ENCODE assay signal across 1 cellular context in the genomic region with DNA sequence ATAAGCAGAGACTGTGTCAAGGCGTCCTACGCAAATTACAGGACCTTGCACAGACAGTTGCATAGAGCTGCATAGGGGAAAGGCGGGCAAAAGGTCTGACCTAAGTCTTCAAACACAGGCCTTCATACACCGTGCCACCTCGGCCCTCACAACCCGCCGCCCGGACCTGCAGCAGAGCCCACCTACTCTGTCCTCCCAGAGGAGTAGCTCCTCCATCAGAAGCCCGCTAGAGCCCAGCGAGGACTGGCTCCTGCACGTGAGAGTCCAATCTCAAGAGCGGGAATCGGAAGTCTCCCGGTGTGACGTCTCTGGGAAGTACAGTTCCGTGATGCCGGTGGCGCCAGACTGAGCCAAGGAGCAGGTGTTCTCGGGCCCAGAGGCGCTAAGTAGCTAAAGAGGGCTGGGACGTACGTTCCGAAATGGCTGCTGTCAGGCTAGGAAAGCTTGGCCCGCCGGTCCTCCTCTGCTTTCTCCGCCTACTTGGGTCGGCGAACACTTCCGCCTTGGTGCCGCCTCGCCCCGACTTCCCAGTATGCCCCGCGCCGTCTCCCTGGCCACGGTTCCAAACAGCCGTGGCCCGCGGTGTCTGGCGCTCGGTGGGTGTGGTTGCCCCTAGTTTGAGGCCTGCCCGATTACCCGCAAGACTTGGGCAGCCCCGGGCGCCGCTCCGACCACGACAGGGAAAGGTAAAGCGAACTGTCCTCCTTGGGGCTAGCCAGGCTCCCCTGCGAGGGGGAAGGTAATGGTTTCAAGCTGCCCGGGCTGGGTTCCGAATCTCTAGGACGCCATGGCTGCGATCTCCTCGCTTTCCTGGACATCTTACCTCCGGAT.
A peak's percentile ranks its signal among the peaks of the same experiment; 100 is the strongest.
TF ChIP-seq lines count a peak whose summit lies in the region.

Gene ASTE1 (minus strand): TSS at position 505 of the 831 bp plus-strand sequence. CDS start 1,519 bp downstream, outside the sequence.
A gene with protein sequence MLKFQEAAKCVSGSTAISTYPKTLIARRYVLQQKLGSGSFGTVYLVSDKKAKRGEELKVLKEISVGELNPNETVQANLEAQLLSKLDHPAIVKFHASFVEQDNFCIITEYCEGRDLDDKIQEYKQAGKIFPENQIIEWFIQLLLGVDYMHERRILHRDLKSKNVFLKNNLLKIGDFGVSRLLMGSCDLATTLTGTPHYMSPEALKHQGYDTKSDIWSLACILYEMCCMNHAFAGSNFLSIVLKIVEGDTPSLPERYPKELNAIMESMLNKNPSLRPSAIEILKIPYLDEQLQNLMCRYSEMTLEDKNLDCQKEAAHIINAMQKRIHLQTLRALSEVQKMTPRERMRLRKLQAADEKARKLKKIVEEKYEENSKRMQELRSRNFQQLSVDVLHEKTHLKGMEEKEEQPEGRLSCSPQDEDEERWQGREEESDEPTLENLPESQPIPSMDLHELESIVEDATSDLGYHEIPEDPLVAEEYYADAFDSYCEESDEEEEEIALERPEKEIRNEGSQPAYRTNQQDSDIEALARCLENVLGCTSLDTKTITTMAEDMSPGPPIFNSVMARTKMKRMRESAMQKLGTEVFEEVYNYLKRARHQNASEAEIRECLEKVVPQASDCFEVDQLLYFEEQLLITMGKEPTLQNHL (plus strand): TSS at position 557 of the 831 bp plus-strand sequence. CDS start 2,832 bp downstream, outside the sequence.

TF ChIP-seq in HepG2, 621 proteins besides CTCF, POLR2A, EP300 and RAD21 (continued from another document and continues in another):
- TF ChIP-seq, protein P1, sequence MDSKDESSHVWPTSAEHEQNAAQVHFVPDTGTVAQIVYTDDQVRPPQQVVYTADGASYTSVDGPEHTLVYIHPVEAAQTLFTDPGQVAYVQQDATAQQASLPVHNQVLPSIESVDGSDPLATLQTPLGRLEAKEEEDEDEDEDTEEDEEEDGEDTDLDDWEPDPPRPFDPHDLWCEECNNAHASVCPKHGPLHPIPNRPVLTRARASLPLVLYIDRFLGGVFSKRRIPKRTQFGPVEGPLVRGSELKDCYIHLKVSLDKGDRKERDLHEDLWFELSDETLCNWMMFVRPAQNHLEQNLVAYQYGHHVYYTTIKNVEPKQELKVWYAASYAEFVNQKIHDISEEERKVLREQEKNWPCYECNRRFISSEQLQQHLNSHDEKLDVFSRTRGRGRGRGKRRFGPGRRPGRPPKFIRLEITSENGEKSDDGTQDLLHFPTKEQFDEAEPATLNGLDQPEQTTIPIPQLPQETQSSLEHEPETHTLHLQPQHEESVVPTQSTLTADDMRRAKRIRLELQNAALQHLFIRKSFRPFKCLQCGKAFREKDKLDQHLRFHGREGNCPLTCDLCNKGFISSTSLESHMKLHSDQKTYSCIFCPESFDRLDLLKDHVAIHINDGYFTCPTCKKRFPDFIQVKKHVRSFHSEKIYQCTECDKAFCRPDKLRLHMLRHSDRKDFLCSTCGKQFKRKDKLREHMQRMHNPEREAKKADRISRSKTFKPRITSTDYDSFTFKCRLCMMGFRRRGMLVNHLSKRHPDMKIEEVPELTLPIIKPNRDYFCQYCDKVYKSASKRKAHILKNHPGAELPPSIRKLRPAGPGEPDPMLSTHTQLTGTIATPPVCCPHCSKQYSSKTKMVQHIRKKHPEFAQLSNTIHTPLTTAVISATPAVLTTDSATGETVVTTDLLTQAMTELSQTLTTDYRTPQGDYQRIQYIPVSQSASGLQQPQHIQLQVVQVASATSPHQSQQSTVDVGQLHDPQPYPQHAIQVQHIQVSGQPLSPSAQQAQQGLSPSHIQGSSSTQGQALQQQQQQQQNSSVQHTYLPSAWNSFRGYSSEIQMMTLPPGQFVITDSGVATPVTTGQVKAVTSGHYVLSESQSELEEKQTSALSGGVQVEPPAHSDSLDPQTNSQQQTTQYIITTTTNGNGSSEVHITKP (CRISPR knock-in tag; IDR thresholded peaks at IDR 0.05; ENCODE audit: low read depth): no peak
- TF ChIP-seq ATF2 (CRISPR knock-in tag; IDR thresholded peaks at IDR 0.05) (peak; percentile 43; the same call in 1 of the 2 replicates), ZFX (CRISPR knock-in tag; IDR thresholded peaks at IDR 0.05; ENCODE audit: low read depth) (peak; percentile 88), CEBPG (CRISPR knock-in tag; IDR thresholded peaks at IDR 0.05) (0 out of 2 replicates have a peak, but pooled peaks have one; percentile 3), ZNF687 (CRISPR knock-in tag; IDR thresholded peaks at IDR 0.05) (peak; percentile 98), HIVEP1 (CRISPR knock-in tag; IDR thresholded peaks at IDR 0.05) (peak; percentile 51; the same call in 1 of the 2 replicates), NFRKB (IDR thresholded peaks at IDR 0.05) (no peak), PAWR (CRISPR knock-in tag; IDR thresholded peaks at IDR 0.05; ENCODE audit: borderline replicate concordance) (peak; percentile 85), DMTF1 (CRISPR knock-in tag; IDR thresholded peaks at IDR 0.05) (peak; percentile 80; the same call in 1 of the 2 replicates), ZNF138 (CRISPR knock-in tag; IDR thresholded peaks at IDR 0.05; ENCODE audit: low read depth) (0 out of 2 replicates have a peak, but pooled peaks have one; percentile 13), ZNF251 (CRISPR knock-in tag; IDR thresholded peaks at IDR 0.05) (no peak), ZNF768 (CRISPR knock-in tag; IDR thresholded peaks at IDR 0.05) (peak; percentile 70), YEATS4 (CRISPR knock-in tag; IDR thresholded peaks at IDR 0.05; ENCODE audit: borderline replicate concordance) (peak; percentile 73; the same call in 1 of the 2 replicates), ZNF550 (CRISPR knock-in tag; IDR thresholded peaks at IDR 0.05; ENCODE audit: borderline replicate concordance) (no peak), RBM39 (IDR thresholded peaks at IDR 0.05; ENCODE audit: low read depth, low read length, poor library complexity, severe bottlenecking) (no peak), CREM (IDR thresholded peaks at IDR 0.05) (peak; percentile 64; the same call in 1 of the 2 replicates), CREM (CRISPR knock-in tag; IDR thresholded peaks at IDR 0.05) (no peak), ZNF615 (CRISPR knock-in tag; IDR thresholded peaks at IDR 0.05; ENCODE audit: borderline replicate concordance) (0 out of 2 replicates have a peak, but pooled peaks have one; percentile 10), HHEX (CRISPR knock-in tag; IDR thresholded peaks at IDR 0.05) (no peak), ZNF205 (CRISPR knock-in tag; IDR thresholded peaks at IDR 0.05) (peak; percentile 47; the same call in 1 of the 2 replicates), ZMAT3 (CRISPR knock-in tag; conservative IDR thresholded peaks at IDR 0.05) (0 out of 2 replicates have a peak, but pooled peaks have one; percentile 49), ZNF33A (CRISPR knock-in tag; IDR thresholded peaks at IDR 0.05; ENCODE audit: borderline replicate concordance) (no peak), SP4 (CRISPR knock-in tag; IDR thresholded peaks at IDR 0.05) (0 out of 2 replicates have a peak, but pooled peaks have one; percentile 56), ZKSCAN8 (CRISPR knock-in tag; IDR thresholded peaks at IDR 0.05; ENCODE audit: borderline replicate concordance) (no peak), ZNF292 (CRISPR knock-in tag; IDR thresholded peaks at IDR 0.05; ENCODE audit: borderline replicate concordance, low read depth) (0 out of 2 replicates have a peak, but pooled peaks have one; percentile 42), SOX5 (CRISPR knock-in tag; IDR thresholded peaks at IDR 0.05; ENCODE audit: borderline replicate concordance) (peak; percentile 19), ZNF124 (CRISPR knock-in tag; IDR thresholded peaks at IDR 0.05) (0 out of 2 replicates have a peak, but pooled peaks have one; percentile 36), ZNF34 (CRISPR knock-in tag; IDR thresholded peaks at IDR 0.05; ENCODE audit: borderline replicate concordance) (0 out of 2 replicates have a peak, but pooled peaks have one; percentile 88)
- TF ChIP-seq, protein P2, sequence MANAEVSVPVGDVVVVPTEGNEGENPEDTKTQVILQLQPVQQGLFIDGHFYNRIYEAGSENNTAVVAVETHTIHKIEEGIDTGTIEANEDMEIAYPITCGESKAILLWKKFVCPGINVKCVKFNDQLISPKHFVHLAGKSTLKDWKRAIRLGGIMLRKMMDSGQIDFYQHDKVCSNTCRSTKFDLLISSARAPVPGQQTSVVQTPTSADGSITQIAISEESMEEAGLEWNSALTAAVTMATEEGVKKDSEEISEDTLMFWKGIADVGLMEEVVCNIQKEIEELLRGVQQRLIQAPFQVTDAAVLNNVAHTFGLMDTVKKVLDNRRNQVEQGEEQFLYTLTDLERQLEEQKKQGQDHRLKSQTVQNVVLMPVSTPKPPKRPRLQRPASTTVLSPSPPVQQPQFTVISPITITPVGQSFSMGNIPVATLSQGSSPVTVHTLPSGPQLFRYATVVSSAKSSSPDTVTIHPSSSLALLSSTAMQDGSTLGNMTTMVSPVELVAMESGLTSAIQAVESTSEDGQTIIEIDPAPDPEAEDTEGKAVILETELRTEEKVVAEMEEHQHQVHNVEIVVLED (CRISPR knock-in tag; IDR thresholded peaks at IDR 0.05; ENCODE audit: borderline replicate concordance): peak; percentile 71
